In the genomic region with DNA sequence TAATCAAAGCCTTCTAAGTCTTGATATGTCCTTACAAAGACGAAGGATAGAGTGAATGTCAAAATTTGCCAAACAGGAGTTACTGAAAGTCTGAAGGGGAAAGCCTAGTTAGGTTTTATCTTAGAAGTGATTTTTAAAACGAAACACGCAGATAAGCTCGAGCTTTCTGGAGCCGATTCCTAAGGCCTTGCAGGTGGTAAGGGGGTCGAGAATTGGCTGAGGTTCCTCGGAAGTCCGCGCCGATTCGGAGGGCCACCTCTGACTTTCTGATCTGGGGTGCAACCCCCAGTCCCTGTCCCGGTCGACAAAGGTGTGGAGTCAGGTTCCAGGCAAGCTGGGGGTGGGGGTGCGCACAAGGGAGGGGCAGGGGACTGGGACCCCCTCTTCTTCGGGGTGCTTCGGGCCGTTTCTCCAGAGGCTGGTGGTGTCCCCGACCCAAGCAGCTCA, we compare ENCODE assay signal across 8 cellular contexts. TPM values are rescaled to one million over a fixed set of nuclear protein-coding genes. Genes with fewer than 3 reads are reported as not detected.
A peak's percentile ranks its signal among the peaks of the same experiment; 100 is the strongest.
DNase-seq lines count a peak whose midpoint lies in the region; ATAC-seq and TF ChIP-seq lines count a peak whose summit lies in the region.

No MANE protein-coding gene starts in this region.

- H3K4me3 ChIP-seq in heart right ventricle = peak overlapping the region; percentile 50 to 97 (median 93)
- H3K4me3 ChIP-seq in HUES64 (ENCODE audit: low read length) = peak overlapping the region; percentile 81
- H3K4me3 ChIP-seq in ascending aorta = peak overlapping the region; percentile 97 to 99
- H3K4me3 ChIP-seq in left lung = peak overlapping the region; percentile 74 to 83

- peak in 1 of 8 donors; percentile 4 for ATAC-seq in heart right ventricle
- ATAC-seq in left ventricle myocardium superior = no peak
- ATAC-seq in left lung = no peak

- peak overlapping the region; percentile 89 to 100 (median 96) for H3K27ac ChIP-seq in heart right ventricle
- H3K27ac ChIP-seq in HUES64 (ENCODE audit: low read depth, low read length) = peak overlapping the region; percentile 88
- H3K27ac ChIP-seq in ascending aorta = peak overlapping the region; percentile 99 to 100
- H3K27ac ChIP-seq in left lung = peak overlapping the region; percentile 96 to 99
- peak overlapping the region; percentile 74 for H3K27ac ChIP-seq in substantia nigra (ENCODE audit: low read depth, low read length, poor library complexity, severe bottlenecking)

- no peaks in the 10 kb centered on the region for H3K9me3 ChIP-seq in heart right ventricle
- no peaks in the 10 kb centered on the region for H3K9me3 ChIP-seq in HUES64 (ENCODE audit: insufficient read depth, low read depth, low read length)
- H3K9me3 ChIP-seq in ascending aorta = no peaks in the 10 kb centered on the region
- no peaks in the 10 kb centered on the region for H3K9me3 ChIP-seq in left lung

- peak overlapping the region; percentile 94 for H3K9ac ChIP-seq in HUES64 (ENCODE audit: low read depth, low read length)

- DNase-seq in heart right ventricle = no peak
- DNase-seq in left ventricle myocardium superior = no peak
- no peak for DNase-seq in ascending aorta (ENCODE audit: low spot score in 2 of 2)
- DNase-seq in left lung = no peak
- peak in 3 of 49 donors; percentile 16 to 43 (median 35) for DNase-seq in substantia nigra (lab: John Stamatoyannopoulos, UW)
- no peak for DNase-seq in GM03348 (ENCODE audit: low spot score)
- no peak for DNase-seq in NCI-H1436 (lab: John Stamatoyannopoulos, UW)

- TF ChIP-seq CTCF in heart right ventricle (IDR thresholded peaks at IDR 0.05) = no peak
- no peak for TF ChIP-seq CTCF in ascending aorta (IDR thresholded peaks at IDR 0.05)
- no peak for TF ChIP-seq CTCF in left lung (IDR thresholded peaks at IDR 0.05)

- H3K36me3 ChIP-seq in heart right ventricle (no peaks in the 10 kb centered on the region), HUES64 (ENCODE audit: insufficient read depth, low read length) (no peaks in the 10 kb centered on the region), ascending aorta (no peaks in the 10 kb centered on the region), left lung (no peaks in the 10 kb centered on the region)

- intact Hi-C loops in heart right ventricle (cut with DNase I) = loop anchor here in 5 of 10 donors (5.0 to 10.0 kb wide), 6 partner anchors 123 to 394 kb away; partner anchors contain the start of genes EZH2 (in 2 of the 5) and ZNF786 (in 1 of the 5)
- intact Hi-C loops in left ventricle myocardium superior (cut with micrococcal nuclease) = no loop called here
- intact Hi-C loops in ascending aorta (cut with DNase I) = loop anchor here (1.0 to 10.0 kb wide), 6 partner anchors 33 to 427 kb away; partner anchors contain the start of genes EZH2 and ZNF425
- intact Hi-C loops in left lung (cut with DNase I) = no loop called here

- no peaks in the 10 kb centered on the region for H3K27me3 ChIP-seq in heart right ventricle
- no peaks in the 10 kb centered on the region for H3K27me3 ChIP-seq in HUES64 (ENCODE audit: insufficient read depth, low read length)
- H3K27me3 ChIP-seq in ascending aorta = no peaks in the 10 kb centered on the region
- no peaks in the 10 kb centered on the region for H3K27me3 ChIP-seq in left lung

- 0 to 1% methylated on average over 17 to 18 of the region's 18 CpGs for WGBS in heart right ventricle, 2 donors
- WGBS in HUES64 = 3% methylated on average over 18 of the region's 18 CpGs

- H3K4me1 ChIP-seq in heart right ventricle = peaks cover 10 to 48% (median 39%) of the 10 kb centered on the region in 9 donors
- peaks cover 45% of the 10 kb centered on the region for H3K4me1 ChIP-seq in HUES64 (ENCODE audit: insufficient read depth, low read length)
- H3K4me1 ChIP-seq in ascending aorta = peaks cover 4 to 25% of the 10 kb centered on the region in 2 donors
- H3K4me1 ChIP-seq in left lung = peaks cover 25 to 37% of the 10 kb centered on the region in 2 donors

RNA-seq across cellular contexts. Expression of gene CUL1, which starts 0.7 kb away (rescaled TPM):
- total RNA-seq in heart right ventricle (10 to 100 TPM; 40.6 to 53.4 (median 45.0) TPM), left ventricle myocardium superior (48.7 TPM), ascending aorta (16.3 TPM), left lung (10 to 100 TPM; 32.5 to 43.1 TPM)
- 10 to 100 TPM; 14.0 to 33.5 TPM for polyA plus RNA-seq in heart right ventricle
- polyA plus RNA-seq in HUES64 (2013, experiment 1 of 2) = 70.2 TPM
- polyA plus RNA-seq in HUES64 (2013, experiment 2 of 2) = 64.3 TPM
